9 cellular contexts compared by ENCODE assay signal in the genomic region with DNA sequence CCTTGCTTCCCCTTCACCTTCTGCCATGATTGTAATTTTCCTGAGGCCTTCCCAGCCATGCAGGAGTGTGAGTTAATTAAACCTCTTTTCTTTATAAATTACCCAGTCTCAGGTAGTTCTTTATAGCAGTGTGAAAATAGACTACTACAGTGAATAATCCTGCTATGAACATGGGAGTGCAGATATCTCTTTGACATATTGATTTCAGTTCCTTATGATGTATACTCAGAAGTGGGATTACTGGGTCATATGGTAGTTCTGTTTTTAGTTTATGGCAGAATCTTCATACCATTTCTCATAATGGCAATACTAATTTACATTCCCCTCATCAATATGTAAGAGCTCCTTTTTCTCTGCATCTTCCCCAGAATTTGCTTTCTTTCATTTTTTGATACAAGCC. TPM values are rescaled to one million over a fixed set of nuclear protein-coding genes. Genes with fewer than 3 reads are reported as not detected.
"Had no signal": no experiment of that assay in that cellular context is flagged by ENCODE, and none has a peak within 500 bp of the region (broad histone marks: within the 10 kb centered on the region; RNA-seq: fewer than 3 reads in every experiment).

No MANE protein-coding gene starts in this region.

- ATAC-seq: GM23338, HCT116 had no signal

- H3K27ac Mint-ChIP-seq: GM23338, H9, HFFc6 had no signal

- H3K4me3 Mint-ChIP-seq: GM23338, H9, HFFc6 had no signal

- H3K4me1 Mint-ChIP-seq: GM23338, H9 had no signal

- DNase-seq: GM23248, GOT3, H7, H9, HCEC 1CT, HFFc6 had no signal

- H3K9me3 Mint-ChIP-seq: GM23338, H9 had no signal

RNA-seq across cellular contexts. Expression of a gene that starts 26.0 kb away (rescaled TPM):
- total RNA-seq: GM23248, H4, HFFc6 had no signal
